In the genomic region with DNA sequence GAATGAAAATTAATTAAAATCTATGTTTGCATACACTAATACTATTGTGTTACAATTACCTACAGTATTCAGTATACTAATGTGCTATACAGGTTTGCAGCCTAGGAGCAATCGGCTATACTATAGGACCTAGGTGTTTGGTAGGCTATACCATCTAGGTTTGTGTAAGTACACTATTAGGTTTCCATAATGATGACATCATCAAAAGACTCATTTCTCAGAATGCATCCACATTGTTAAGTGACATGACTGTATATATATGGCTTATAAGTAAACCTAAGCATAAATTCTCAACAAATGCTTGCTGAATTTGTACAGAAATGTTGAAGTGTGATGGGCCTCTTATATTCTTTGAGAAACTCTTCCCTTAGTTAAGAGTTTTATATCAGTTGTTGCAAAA, we compare ENCODE assay signal across 9 cellular contexts.
"Had no signal": no experiment of that assay in that cellular context is flagged by ENCODE, and none has a peak within 500 bp of the region (broad histone marks: within the 10 kb centered on the region; RNA-seq: fewer than 3 reads in every experiment).

No MANE protein-coding gene starts in this region.

- DNase-seq: Karpas-422, KBM-7 had no signal

- H3K4me2 ChIP-seq: GM23338, KMS-11 had no signal

- H2AFZ ChIP-seq: GM23338 had no signal

- H3K27ac ChIP-seq: KMS-11 had no signal

- H3K36me3 ChIP-seq: HAP-1 had no signal

- H3K4me1 ChIP-seq: HAP-1 had no signal

- H3K4me3 ChIP-seq: GM23338, HAP-1 had no signal

- H3K9me3 ChIP-seq: HAP-1 had no signal

- ATAC-seq: GM23338, HCT116 had no signal

- H3K9ac ChIP-seq: KMS-11 had no signal

- FAIRE-seq: H1, H54, HTR-8/SVneo had no signal
